32 cellular contexts compared by ENCODE assay signal in genomic region chr1:99996951-99997350, GRCh38.
"Had no signal": no experiment of that assay in that cellular context is flagged by ENCODE, and none has a peak within 500 bp of the region (broad histone marks: within the 10 kb centered on the region; RNA-seq: fewer than 3 reads in every experiment).

No MANE protein-coding gene starts in this region.

- FAIRE-seq: colon, endometrium, endothelial cell of umbilical vein had no signal

- H3K4me1 ChIP-seq: adrenal gland, body of pancreas, gastrocnemius medialis, heart left ventricle had no signal

- DNase-seq: activated CD4-positive, alpha-beta memory T cell treated with anti-CD3 and anti-CD28 coated beads for 36 hours; activated CD4-positive, alpha-beta T cell treated with anti-CD3 and anti-CD28 coated beads for 36 hours; activated CD4-positive, alpha-beta T cell treated with anti-CD3 and anti-CD28 coated beads, Interleukin-2, amount 10 ng/mL, durations not matched to agents 24 days and 14 days; activated CD4-positive, CD25-positive, alpha-beta regulatory T cell; activated CD4-positive, CD25-positive, alpha-beta regulatory T cell treated with anti-CD3 and anti-CD28 coated beads, Interleukin-2, amount 50 U/mL, for 72 hours; activated CD8-positive, alpha-beta memory T cell treated with anti-CD3 and anti-CD28 coated beads, Interleukin-2, amount 10 ng/mL, durations not matched to agents 7 days and 5 days; activated CD8-positive, alpha-beta memory T cell treated with anti-CD3 and anti-CD28 coated beads, Interleukin-2, amount 50 U/mL, for 4 hours; activated CD8-positive, alpha-beta T cell treated with anti-CD3 and anti-CD28 coated beads, Interleukin-2, amount 10 ng/mL, durations not matched to agents 7 days and 5 days; activated effector memory CD4-positive, alpha-beta T cell treated with anti-CD3 and anti-CD28 coated beads, Interleukin-2, amount 50 U/mL, for 16 hours; activated naive CD4-positive, alpha-beta T cell treated with anti-CD3 and anti-CD28 coated beads for 36 hours; activated naive CD8-positive, alpha-beta T cell treated with anti-CD3 and anti-CD28 coated beads for 36 hours; activated naive CD8-positive, alpha-beta T cell treated with anti-CD3 and anti-CD28 coated beads, Interleukin-2, amount 50 U/mL, for 24 hours; activated T-cell treated with anti-CD3 and anti-CD28 coated beads, Interleukin-2, amount 50 U/mL, for 1 hour; activated T-cell treated with anti-CD3 and anti-CD28 coated beads, Interleukin-2, amount 50 U/mL, for 48 hours; adrenal gland; amygdala; aorta; body of pancreas; caudate nucleus; cortex of kidney; dermis blood vessel endothelial cell; effector CD4-positive, alpha-beta T cell; effector memory CD8-positive, alpha-beta T cell; foreskin fibroblast; gastrocnemius medialis; glutamatergic neuron; heart left ventricle; T-helper 2 cell had no signal

- H3K9me3 ChIP-seq: adrenal gland, body of pancreas, gastrocnemius medialis had no signal

- H3K27ac ChIP-seq: adrenal gland, body of pancreas, epithelial cell of prostate, gastrocnemius medialis, heart left ventricle had no signal

- ATAC-seq: activated CD4-positive, alpha-beta T cell treated with anti-CD3 and anti-CD28 coated beads for 36 hours; activated CD8-positive, alpha-beta memory T cell treated with anti-CD3 and anti-CD28 coated beads, Interleukin-2, amount 10 ng/mL, durations not matched to agents 7 days and 5 days; activated CD8-positive, alpha-beta T cell treated with anti-CD3 and anti-CD28 coated beads, Interleukin-2, amount 10 ng/mL, durations not matched to agents 7 days and 5 days; activated naive CD8-positive, alpha-beta T cell treated with anti-CD3 and anti-CD28 coated beads, Interleukin-2, amount 50 U/mL, for 24 hours; body of pancreas; effector memory CD8-positive, alpha-beta T cell; gastrocnemius medialis; heart left ventricle had no signal

- H3K27me3 ChIP-seq: adrenal gland, body of pancreas, gastrocnemius medialis, heart left ventricle had no signal

- H3K4me3 ChIP-seq: adrenal gland, body of pancreas, gastrocnemius medialis, heart left ventricle had no signal

- H3K36me3 ChIP-seq: adrenal gland had no signal
